Comparison of ENCODE assay signal across 17 cellular contexts in the genomic region with DNA sequence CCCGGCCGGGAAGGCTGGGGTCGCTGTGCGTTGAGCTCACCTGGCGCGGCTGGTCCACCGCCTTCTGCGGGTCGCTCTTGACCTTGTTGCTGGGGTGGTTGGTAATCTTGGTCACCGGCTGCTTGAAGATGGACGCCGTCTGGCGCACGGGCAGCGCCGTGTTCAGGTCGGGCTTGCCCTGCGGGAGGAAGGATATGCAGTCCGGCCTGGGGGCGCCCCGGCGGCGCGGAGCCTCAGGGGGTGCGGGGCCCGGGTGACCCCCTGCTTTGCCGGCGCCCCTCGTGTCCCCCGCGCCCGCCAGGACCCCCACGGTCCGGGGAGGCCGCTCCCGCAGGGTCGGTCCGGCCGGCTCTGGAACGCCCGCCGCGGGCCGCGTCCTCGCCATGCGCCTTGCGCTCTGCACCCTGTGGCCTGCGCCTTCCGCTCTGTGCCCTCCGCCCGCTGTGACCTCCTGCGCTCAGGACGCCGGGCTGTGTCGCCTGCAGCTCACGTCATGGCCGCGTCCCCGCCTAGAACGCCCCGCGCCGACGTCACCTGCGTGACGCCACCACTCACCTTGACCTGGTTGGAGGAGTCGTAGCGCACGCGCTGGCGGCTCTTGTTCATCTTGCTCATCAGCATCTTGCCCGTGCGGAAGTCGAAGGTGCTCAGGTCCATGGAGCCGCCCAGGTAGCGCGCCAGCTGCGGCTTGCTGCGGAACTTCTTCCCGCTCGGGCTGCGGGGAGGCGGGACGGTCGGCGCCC.
"Had no signal": no experiment of that assay in that cellular context is flagged by ENCODE, and none has a peak within 500 bp of the region (broad histone marks: within the 10 kb centered on the region; RNA-seq: fewer than 3 reads in every experiment).

No MANE protein-coding gene starts in this region.

- H3K27me3 ChIP-seq: stomach, upper lobe of left lung had no signal

- H3K27ac Mint-ChIP-seq: activated naive CD4-positive, alpha-beta T cell treated with anti-CD3 and anti-CD28 coated beads, Interleukin-2, amount 50 U/mL, for 72 hours; mesothelial cell of epicardium; T-helper 1 cell treated with Interleukin-12 subunit alpha and Interleukin-12 subunit beta and Interleukin-4 antibody, amounts not matched to agents 30 μg/mL and 1 μg/mL, for 36 hours had no signal

- H3K9me3 ChIP-seq: stomach, upper lobe of left lung had no signal

- ATAC-seq: activated CD4-positive, CD25-positive, alpha-beta regulatory T cell treated with anti-CD3 and anti-CD28 coated beads, Interleukin-2, amount 50 U/mL, for 24 hours; activated naive CD4-positive, alpha-beta T cell treated with anti-CD3 and anti-CD28 coated beads, Interleukin-2, amount 50 U/mL, for 72 hours; left colon had no signal

- H3K27ac ChIP-seq: skin epidermis, stomach, upper lobe of left lung had no signal

- H3K4me3 Mint-ChIP-seq: mesothelial cell of epicardium; nephron progenitor cell; T-helper 1 cell treated with Interleukin-12 subunit alpha and Interleukin-12 subunit beta and Interleukin-4 antibody, amounts not matched to agents 30 μg/mL and 1 μg/mL, for 36 hours had no signal

- H3K9me3 Mint-ChIP-seq: activated naive CD4-positive, alpha-beta T cell treated with anti-CD3 and anti-CD28 coated beads, Interleukin-2, amount 50 U/mL, for 72 hours; mesothelial cell of epicardium; nephron progenitor cell; T-helper 1 cell treated with Interleukin-12 subunit alpha and Interleukin-12 subunit beta and Interleukin-4 antibody, amounts not matched to agents 30 μg/mL and 1 μg/mL, for 36 hours had no signal

- H3K4me3 ChIP-seq: lung, skin epidermis, stomach, upper lobe of left lung had no signal

- DNase-seq: activated CD8-positive, alpha-beta memory T cell treated with anti-CD3 and anti-CD28 coated beads for 24 hours; activated CD8-positive, alpha-beta memory T cell treated with anti-CD3 and anti-CD28 coated beads, Interleukin-2, amount 50 U/mL, for 48 hours; activated gamma-delta T cell treated with Interleukin-2 at 50 U/mL for 16 hours; amniotic stem cell; effector CD8-positive, alpha-beta T cell; foreskin fibroblast; left colon; nephron progenitor cell; occipital lobe; stomach had no signal
